23 cellular contexts compared by ENCODE assay signal in genomic region chr10:112201334-112201733, GRCh38.
"Had no signal": no experiment of that assay in that cellular context is flagged by ENCODE, and none has a peak within 500 bp of the region (broad histone marks: within the 10 kb centered on the region; RNA-seq: fewer than 3 reads in every experiment).

No MANE protein-coding gene starts in this region.

- H3K4me1 Mint-ChIP-seq: activated naive CD8-positive, alpha-beta T cell treated with anti-CD3 and anti-CD28 coated beads, Interleukin-2, amount 10 ng/mL, durations not matched to agents 7 days and 5 days; immature natural killer cell; nephron progenitor cell had no signal

- ATAC-seq: activated T-cell treated with anti-CD3 and anti-CD28 coated beads, Interleukin-2, amount 50 U/mL, for 72 hours; body of pancreas; pancreas; sciatic nerve; upper lobe of right lung had no signal

- H3K27me3 Mint-ChIP-seq: memory B cell had no signal

- H3K27ac ChIP-seq: body of pancreas, cardiac muscle cell, epithelial cell of prostate, hepatocyte, pancreas, thyroid gland, upper lobe of right lung had no signal

- H3K4me3 Mint-ChIP-seq: activated CD4-positive, alpha-beta memory T cell treated with anti-CD3 and anti-CD28 coated beads for 36 hours; activated naive CD4-positive, alpha-beta T cell treated with anti-CD3 and anti-CD28 coated beads for 36 hours; activated naive CD8-positive, alpha-beta T cell treated with anti-CD3 and anti-CD28 coated beads, Interleukin-2, amount 10 ng/mL, durations not matched to agents 7 days and 5 days; activated T-cell treated with anti-CD3 and anti-CD28 coated beads, Interleukin-2, amount 50 U/mL, for 72 hours; immature natural killer cell; memory B cell; nephron progenitor cell had no signal

- H3K9me3 ChIP-seq: body of pancreas, pancreas, thyroid gland, upper lobe of right lung had no signal

- DNase-seq: activated CD4-positive, alpha-beta memory T cell treated with anti-CD3 and anti-CD28 coated beads for 36 hours; activated CD4-positive, alpha-beta T cell treated with anti-CD3 and anti-CD28 coated beads for 48 hours; activated CD4-positive, CD25-positive, alpha-beta regulatory T cell; activated effector memory CD4-positive, alpha-beta T cell treated with Interleukin-2 at 50 U/mL for 16 hours; activated naive CD4-positive, alpha-beta T cell treated with anti-CD3 and anti-CD28 coated beads for 36 hours; activated naive CD8-positive, alpha-beta T cell treated with anti-CD3 and anti-CD28 coated beads, Interleukin-2, amount 10 ng/mL, durations not matched to agents 7 days and 5 days; activated T-cell treated with anti-CD3 and anti-CD28 coated beads, Interleukin-2, amount 50 U/mL, for 72 hours; body of pancreas; immature natural killer cell; nephron progenitor cell; pancreas; stimulated activated CD4-positive, alpha-beta T cell treated with anti-CD3 and anti-CD28 coated beads, Interleukin-2, amount 100 ng/mL, for 48 hours; stimulated activated CD8-positive, alpha-beta memory T cell treated with anti-CD3 and anti-CD28 coated beads, Interleukin-4, amount 100 ng/mL, for 48 hours; stimulated activated naive CD4-positive, alpha-beta T cell; T-helper 1 cell; T1000; thyroid gland; upper lobe of right lung had no signal

- H3K27me3 ChIP-seq: body of pancreas, cardiac muscle cell, hepatocyte, pancreas, thyroid gland, upper lobe of right lung had no signal

- H3K36me3 ChIP-seq: cardiac muscle cell, pancreas, thyroid gland, upper lobe of right lung had no signal

- H3K27ac Mint-ChIP-seq: activated CD4-positive, alpha-beta memory T cell treated with anti-CD3 and anti-CD28 coated beads for 36 hours; activated naive CD4-positive, alpha-beta T cell treated with anti-CD3 and anti-CD28 coated beads for 36 hours; activated naive CD8-positive, alpha-beta T cell treated with anti-CD3 and anti-CD28 coated beads, Interleukin-2, amount 10 ng/mL, durations not matched to agents 7 days and 5 days; activated T-cell treated with anti-CD3 and anti-CD28 coated beads, Interleukin-2, amount 50 U/mL, for 72 hours; immature natural killer cell; nephron progenitor cell had no signal

- H3K36me3 Mint-ChIP-seq: activated CD4-positive, alpha-beta memory T cell treated with anti-CD3 and anti-CD28 coated beads for 36 hours; activated naive CD8-positive, alpha-beta T cell treated with anti-CD3 and anti-CD28 coated beads, Interleukin-2, amount 10 ng/mL, durations not matched to agents 7 days and 5 days; immature natural killer cell; memory B cell had no signal

- H3K4me1 ChIP-seq: body of pancreas, pancreas, thyroid gland, upper lobe of right lung had no signal

- H3K4me3 ChIP-seq: body of pancreas, cardiac muscle cell, hepatocyte, pancreas, thyroid gland, upper lobe of right lung had no signal

- H3K9me3 Mint-ChIP-seq: activated CD4-positive, alpha-beta memory T cell treated with anti-CD3 and anti-CD28 coated beads for 36 hours; activated naive CD4-positive, alpha-beta T cell treated with anti-CD3 and anti-CD28 coated beads for 36 hours; activated naive CD8-positive, alpha-beta T cell treated with anti-CD3 and anti-CD28 coated beads, Interleukin-2, amount 10 ng/mL, durations not matched to agents 7 days and 5 days; activated T-cell treated with anti-CD3 and anti-CD28 coated beads, Interleukin-2, amount 50 U/mL, for 72 hours; immature natural killer cell; memory B cell had no signal
